In the genomic region with DNA sequence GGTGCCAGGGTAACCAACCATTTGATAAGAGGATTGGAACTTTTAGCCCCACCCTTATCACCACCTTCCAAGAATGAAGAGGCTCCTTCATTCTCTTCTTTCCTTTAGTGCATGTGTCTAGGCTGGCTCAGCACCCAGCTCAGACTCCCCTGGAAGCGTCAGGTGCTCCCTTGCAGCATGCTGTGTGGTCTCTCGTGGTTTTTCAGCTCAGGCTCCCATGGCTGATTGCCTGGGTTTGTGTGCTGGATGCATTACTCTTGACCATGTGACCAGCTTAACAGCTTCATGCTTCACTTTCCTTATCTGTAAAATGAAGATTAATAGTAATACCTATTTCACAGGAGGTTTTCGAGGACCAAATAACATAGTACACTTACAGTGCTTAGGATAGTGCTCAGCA, we compare ENCODE assay signal across 1 cellular context.
TF ChIP-seq lines count a peak whose summit lies in the region.

No MANE protein-coding gene starts in this region.

TF ChIP-seq in GM23338, 12 proteins besides CTCF, POLR2A, EP300 and RAD21 (continued from another document):
- TF ChIP-seq EZH2phosphoT487 (IDR thresholded peaks at IDR 0.05; ENCODE audit: unreplicated experiment), result no peak
- no peak for TF ChIP-seq POLR2AphosphoS5 (IDR thresholded peaks at IDR 0.05; ENCODE audit: low read depth)
- TF ChIP-seq ZNF331 (CRISPR knock-in tag; IDR thresholded peaks at IDR 0.05; ENCODE audit: low read depth), result no peak
- TF ChIP-seq ZNF114 (CRISPR knock-in tag; IDR thresholded peaks at IDR 0.05), result no peak
- TF ChIP-seq CREB1 (CRISPR knock-in tag; IDR thresholded peaks at IDR 0.05; ENCODE audit: low read depth), result no peak
- TF ChIP-seq REST (IDR thresholded peaks at IDR 0.05; ENCODE audit: unreplicated experiment), result no peak
- TF ChIP-seq, protein P1, sequence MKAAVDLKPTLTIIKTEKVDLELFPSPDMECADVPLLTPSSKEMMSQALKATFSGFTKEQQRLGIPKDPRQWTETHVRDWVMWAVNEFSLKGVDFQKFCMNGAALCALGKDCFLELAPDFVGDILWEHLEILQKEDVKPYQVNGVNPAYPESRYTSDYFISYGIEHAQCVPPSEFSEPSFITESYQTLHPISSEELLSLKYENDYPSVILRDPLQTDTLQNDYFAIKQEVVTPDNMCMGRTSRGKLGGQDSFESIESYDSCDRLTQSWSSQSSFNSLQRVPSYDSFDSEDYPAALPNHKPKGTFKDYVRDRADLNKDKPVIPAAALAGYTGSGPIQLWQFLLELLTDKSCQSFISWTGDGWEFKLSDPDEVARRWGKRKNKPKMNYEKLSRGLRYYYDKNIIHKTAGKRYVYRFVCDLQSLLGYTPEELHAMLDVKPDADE (IDR thresholded peaks at IDR 0.05), result no peak
- TF ChIP-seq STAT1 (IDR thresholded peaks at IDR 0.05; ENCODE audit: unreplicated experiment), result no peak
- TF ChIP-seq JUNB (IDR thresholded peaks at IDR 0.05; ENCODE audit: unreplicated experiment), result no peak
- TF ChIP-seq NANOG (IDR thresholded peaks at IDR 0.05; ENCODE audit: borderline replicate concordance), result no peak
- TF ChIP-seq EZH2 (IDR thresholded peaks at IDR 0.05; ENCODE audit: low read depth, unreplicated experiment), result no peak
